Comparison of ENCODE assay signal across 11 cellular contexts in genomic region chr7:116443101-116443523, GRCh38. TPM values are rescaled to one million over a fixed set of nuclear protein-coding genes. Genes with fewer than 3 reads are reported as not detected.
DNase-seq lines count a peak whose midpoint lies in the region; ATAC-seq and TF ChIP-seq lines count a peak whose summit lies in the region.
"Had no signal": no experiment of that assay in that cellular context is flagged by ENCODE, and none has a peak within 500 bp of the region (broad histone marks: within the 10 kb centered on the region; RNA-seq: fewer than 3 reads in every experiment).

No MANE protein-coding gene starts in this region.

- H3K9ac ChIP-seq in skeletal muscle satellite cell (ENCODE audit: low read depth, low read length), result peak overlapping the region; percentile 76

- H3K36me3 ChIP-seq in skeletal muscle satellite cell (ENCODE audit: insufficient read depth, low read length) (no peaks in the 10 kb centered on the region), right atrium auricular region (no peaks in the 10 kb centered on the region)

- H3K4me3 ChIP-seq in fibroblast of villous mesenchyme (ENCODE audit: low read depth, low read length), result no peak overlapping the region
- H3K4me3 ChIP-seq in skeletal muscle satellite cell (ENCODE audit: low read length), result peak overlapping the region; percentile 8
- no peak overlapping the region for H3K4me3 ChIP-seq in right atrium auricular region

- ATAC-seq in HG02588 (IDR thresholded peaks at IDR 0.05; ENCODE audit: unreplicated experiment), result no peak

- DNase-seq in GM04503 (ENCODE audit: low read depth) (peak; percentile 90), SW480 (ENCODE audit: low spot score) (peak; percentile 95), fibroblast of villous mesenchyme (ENCODE audit: low read depth) (peak; percentile 83), NCI-H1417 (lab: John Stamatoyannopoulos, UW) (no peak), right atrium auricular region (ENCODE audit: low spot score) (no peak), UCSD-AML1 (lab: John Stamatoyannopoulos, UW; ENCODE audit: unreplicated experiment) (no peak)
- DNase-seq: activated T-cell treated with anti-CD3 and anti-CD28 coated beads, Interleukin-2, amount 50 U/mL, for 48 hours; stimulated activated CD4-positive, alpha-beta T cell treated with anti-CD3 and anti-CD28 coated beads, Interleukin-2, amount 100 ng/mL, for 48 hours; T-helper 2 cell had no signal

- no peaks in the 10 kb centered on the region for H3K9me3 ChIP-seq in skeletal muscle satellite cell (replicated peaks; ENCODE audit: low read length)
- H3K9me3 ChIP-seq in right atrium auricular region, result no peaks in the 10 kb centered on the region

- no peak overlapping the region for H3K27ac ChIP-seq in right atrium auricular region

- H3K4me2 ChIP-seq in skeletal muscle satellite cell (ENCODE audit: low read length), result peak overlapping the region; percentile 54

- H3K4me1 ChIP-seq in skeletal muscle satellite cell (ENCODE audit: control insufficient read depth, insufficient read depth, low read length) (peaks cover 50% of the 10 kb centered on the region), right atrium auricular region (peaks cover 0 to 34% of the 10 kb centered on the region in 2 donors)

- no peaks in the 10 kb centered on the region for H3K27me3 ChIP-seq in skeletal muscle satellite cell (ENCODE audit: control insufficient read depth, insufficient read depth, low read length)
- no peaks in the 10 kb centered on the region for H3K27me3 ChIP-seq in right atrium auricular region

- no peak for TF ChIP-seq CTCF in fibroblast of villous mesenchyme (IDR thresholded peaks at IDR 0.05; ENCODE audit: insufficient read depth, low read depth, low read length)
- no peak for TF ChIP-seq CTCF in right atrium auricular region (IDR thresholded peaks at IDR 0.05)

RNA-seq across cellular contexts. Expression of gene CAV2, which starts 56.4 kb away (rescaled TPM):
- 130 and 224 TPM in 2 replicates for total RNA-seq in fibroblast of villous mesenchyme
- 125 and 199 TPM in 2 replicates for total RNA-seq in skeletal muscle satellite cell (2012; rRNA removed)
- total RNA-seq in right atrium auricular region, result 100 to 1,000 TPM; 180 to 278 TPM

Comparison
In these comparisons a context has a peak if more than half of its experiments do, and no peak if none do; other contexts are left out.
1. DNase-seq: peak in GM04503 (single experiment), SW480 (single experiment) and fibroblast of villous mesenchyme (single experiment); none in NCI-H1417 (0 of 3), right atrium auricular region (single experiment) and UCSD-AML1 (single experiment).